ENCODE assay signal across 9 cellular contexts in the genomic region with DNA sequence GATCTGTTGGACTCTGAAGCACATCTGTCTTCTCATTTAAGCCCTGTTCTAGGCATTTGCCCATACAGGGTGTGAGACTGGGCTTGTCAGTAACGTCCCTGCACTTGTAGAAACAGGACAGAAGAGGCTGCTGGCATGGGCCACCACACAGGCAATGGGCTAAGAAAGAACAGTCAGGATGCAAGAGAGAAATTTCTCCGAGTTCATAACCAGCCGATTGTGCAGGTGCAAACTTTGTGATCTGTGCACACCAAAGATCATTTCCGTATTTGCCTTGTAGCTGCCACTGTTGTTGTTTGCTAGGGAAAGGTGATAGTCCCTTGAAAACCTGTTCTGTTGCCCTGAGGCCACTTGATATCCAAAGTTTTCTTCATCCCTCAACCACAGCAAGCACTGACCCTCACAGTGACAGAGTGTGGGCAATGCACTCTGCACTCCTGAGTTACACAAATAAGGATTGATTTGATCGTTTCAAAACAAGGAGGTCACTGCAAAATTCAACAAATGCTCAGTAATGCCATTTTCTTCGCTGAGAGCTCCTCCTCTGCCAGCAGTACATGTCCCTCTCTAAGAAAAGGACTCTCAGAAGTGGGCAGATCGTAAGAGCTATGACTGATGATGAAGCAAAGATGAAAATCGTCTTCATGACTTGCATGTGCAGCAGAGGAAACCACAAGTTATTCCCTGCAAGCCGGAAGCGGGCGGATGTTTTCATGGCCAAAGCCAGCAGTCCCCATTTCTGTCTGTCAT. TPM values are rescaled to one million over a fixed set of nuclear protein-coding genes. Genes with fewer than 3 reads are reported as not detected.
A peak's percentile ranks its signal among the peaks of the same experiment; 100 is the strongest.
DNase-seq lines count a peak whose midpoint lies in the region; ATAC-seq and TF ChIP-seq lines count a peak whose summit lies in the region.
"Had no signal": no experiment of that assay in that cellular context is flagged by ENCODE, and none has a peak within 500 bp of the region (broad histone marks: within the 10 kb centered on the region; RNA-seq: fewer than 3 reads in every experiment).

No MANE protein-coding gene starts in this region.

- peak; percentile 48 for DNase-seq in activated gamma-delta T cell treated with Interleukin-2 at 50 U/mL for 16 hours
- DNase-seq in activated gamma-delta T cell (lab: John Stamatoyannopoulos, UW), result no peak
- DNase-seq in T-helper 17 cell, result no peak
- DNase-seq in effector memory CD8-positive, alpha-beta T cell, result no peak
- no peak for DNase-seq in stomach
- DNase-seq in NCI-H1694 (lab: John Stamatoyannopoulos, UW), result no peak
- no peak for DNase-seq in medulla oblongata (ENCODE audit: extremely low spot score)
- DNase-seq: NCI-H69 had no signal

- intact Hi-C loops in stomach (cut with DNase I; ENCODE audit: low total_unique reads), result no loop called here

- peak; percentile 71 for ATAC-seq in T-helper 17 cell
- ATAC-seq in effector memory CD8-positive, alpha-beta T cell (replicated peaks), result peak; percentile 58
- no peak for ATAC-seq in GM18873 (IDR thresholded peaks at IDR 0.05; ENCODE audit: low FRiP score, unreplicated experiment)

- TF ChIP-seq POLR2A in stomach (IDR thresholded peaks at IDR 0.05), result no peak

- no peaks in the 10 kb centered on the region for H3K27me3 Mint-ChIP-seq in T-helper 17 cell
- no peaks in the 10 kb centered on the region for H3K27me3 Mint-ChIP-seq in effector memory CD8-positive, alpha-beta T cell

- H3K27ac Mint-ChIP-seq in T-helper 17 cell, result peak overlapping the region; percentile 84
- peak overlapping the region; percentile 60 to 91 for H3K27ac Mint-ChIP-seq in effector memory CD8-positive, alpha-beta T cell

- no peaks in the 10 kb centered on the region for H3K9me3 Mint-ChIP-seq in effector memory CD8-positive, alpha-beta T cell

- H3K36me3 Mint-ChIP-seq in T-helper 17 cell (ENCODE audit: low read depth), result no peaks in the 10 kb centered on the region
- H3K36me3 Mint-ChIP-seq in effector memory CD8-positive, alpha-beta T cell (ENCODE audit: insufficient read depth), result peaks cover 6% of the 10 kb centered on the region

- no peak for TF ChIP-seq EP300 in stomach (IDR thresholded peaks at IDR 0.05)

- peak overlapping the region; percentile 27 to 72 (median 59) for H3K27ac ChIP-seq in stomach

- peaks cover 9 to 48% (median 14%) of the 10 kb centered on the region in 4 donors for H3K4me1 ChIP-seq in stomach

- H3K36me3 ChIP-seq in stomach, result no peaks in the 10 kb centered on the region

- H3K4me3 ChIP-seq in stomach, result no peak overlapping the region

- H3K27me3 ChIP-seq in stomach, result no peaks in the 10 kb centered on the region

- H3K9me3 ChIP-seq in T-helper 17 cell (ENCODE audit: control insufficient read depth, low read length, poor library complexity, severe bottlenecking) (no peaks in the 10 kb centered on the region), stomach (no peaks in the 10 kb centered on the region)

- peaks cover 53% of the 10 kb centered on the region for H3K4me1 Mint-ChIP-seq in T-helper 17 cell
- H3K4me1 Mint-ChIP-seq in effector memory CD8-positive, alpha-beta T cell (ENCODE audit: low read depth in 2 of 2), result peaks cover 56 to 62% of the 10 kb centered on the region in 2 donors

- TF ChIP-seq CTCF in stomach (IDR thresholded peaks at IDR 0.05), result no peak

- 46 to 68% (median 52%) methylated on average over 11 of the region's 11 CpGs for WGBS in stomach, 5 donors

- peak overlapping the region; percentile 82 for H3K4me3 Mint-ChIP-seq in T-helper 17 cell
- H3K4me3 Mint-ChIP-seq in effector memory CD8-positive, alpha-beta T cell, result peak overlapping the region; percentile 60 to 76

RNA-seq across cellular contexts. Expression of gene KLF6, which starts 20.2 kb away (rescaled TPM):
- total RNA-seq in T-helper 17 cell, result 1,000 to 10,000 TPM; 1,918 to 2,317 TPM
- total RNA-seq in stomach, result 100 to 1,000 TPM in 4 of 5 donors, 10 to 100 TPM in 1; 78.2 to 187 (median 119) TPM
- polyA plus RNA-seq in stomach, result 10 to 100 TPM; 25.9 to 57.0 (median 31.4) TPM

Comparison
In these comparisons a context has a peak if more than half of its experiments do, and no peak if none do; other contexts are left out.
1. RNA of gene KLF6, which starts 20.2 kb away (total RNA-seq): 1,918 to 2,317 TPM in T-helper 17 cell; 78.2 to 187 TPM in stomach; every median in the first group is over 10 times any median in the second.